In genomic region chr6:109434456-109434855, GRCh38 we compare ENCODE assay signal across 16 cellular contexts. TPM values are rescaled to one million over a fixed set of nuclear protein-coding genes. Genes with fewer than 3 reads are reported as not detected.
"Had no signal": no experiment of that assay in that cellular context is flagged by ENCODE, and none has a peak within 500 bp of the region (broad histone marks: within the 10 kb centered on the region; RNA-seq: fewer than 3 reads in every experiment).

No MANE protein-coding gene starts in this region.

- H3K79me2 ChIP-seq: hepatocyte had no signal

- H3K27me3 ChIP-seq: brain microvascular endothelial cell, hepatocyte, right lobe of liver, spleen, transverse colon had no signal

- ATAC-seq: activated naive CD4-positive, alpha-beta T cell treated with anti-CD3 and anti-CD28 coated beads, Interleukin-2, amount 50 U/mL, for 72 hours; activated T-cell treated with anti-CD3 and anti-CD28 coated beads, Interleukin-2, amount 50 U/mL, for 4 hours; left ventricle myocardium superior; right lobe of liver; stimulated activated memory B cell treated with anti-CD40 and anti-IgM and Interleukin-4, amounts not matched to agents 10 μg/mL and 1 μg/mL and 100 μg/mL, for 72 hours had no signal

- DNase-seq: activated CD4-positive, alpha-beta memory T cell treated with anti-CD3 and anti-CD28 coated beads for 36 hours; activated effector memory CD4-positive, alpha-beta T cell treated with anti-CD3 and anti-CD28 coated beads, Interleukin-2, amount 50 U/mL, for 16 hours; activated T-cell treated with anti-CD3 and anti-CD28 coated beads, Interleukin-2, amount 50 U/mL, for 4 hours; amygdala; brain microvascular endothelial cell; cerebellar nuclear complex; left ventricle myocardium superior; nephron progenitor cell; right lobe of liver; spleen; stimulated activated CD4-positive, alpha-beta T cell treated with anti-CD3 and anti-CD28 coated beads, Interleukin-1b, Interleukin-23, amount 100 ng/mL, for 48 hours; transverse colon had no signal

- H3K4me1 ChIP-seq: prostate gland, right lobe of liver had no signal

- H3K4me2 ChIP-seq: hepatocyte had no signal

- H2AFZ ChIP-seq: hepatocyte had no signal

- H3K36me3 ChIP-seq: brain microvascular endothelial cell, prostate gland, right lobe of liver, spleen, transverse colon had no signal

- H3K9me3 ChIP-seq: prostate gland, right lobe of liver, spleen, transverse colon had no signal

- H3K4me3 ChIP-seq: hepatocyte, prostate gland, right lobe of liver, spleen, transverse colon had no signal

- H3K27ac ChIP-seq: brain microvascular endothelial cell, hepatocyte, prostate gland, right lobe of liver, spleen, transverse colon had no signal

RNA-seq across cellular contexts. Expression of gene PPIL6, which starts 6.0 kb away (rescaled TPM):
- total RNA-seq: activated naive CD4-positive, alpha-beta T cell treated with anti-CD3 and anti-CD28 coated beads, Interleukin-2, amount 50 U/mL, for 72 hours had no signal
